Comparison of ENCODE assay signal across 8 cellular contexts in the genomic region with DNA sequence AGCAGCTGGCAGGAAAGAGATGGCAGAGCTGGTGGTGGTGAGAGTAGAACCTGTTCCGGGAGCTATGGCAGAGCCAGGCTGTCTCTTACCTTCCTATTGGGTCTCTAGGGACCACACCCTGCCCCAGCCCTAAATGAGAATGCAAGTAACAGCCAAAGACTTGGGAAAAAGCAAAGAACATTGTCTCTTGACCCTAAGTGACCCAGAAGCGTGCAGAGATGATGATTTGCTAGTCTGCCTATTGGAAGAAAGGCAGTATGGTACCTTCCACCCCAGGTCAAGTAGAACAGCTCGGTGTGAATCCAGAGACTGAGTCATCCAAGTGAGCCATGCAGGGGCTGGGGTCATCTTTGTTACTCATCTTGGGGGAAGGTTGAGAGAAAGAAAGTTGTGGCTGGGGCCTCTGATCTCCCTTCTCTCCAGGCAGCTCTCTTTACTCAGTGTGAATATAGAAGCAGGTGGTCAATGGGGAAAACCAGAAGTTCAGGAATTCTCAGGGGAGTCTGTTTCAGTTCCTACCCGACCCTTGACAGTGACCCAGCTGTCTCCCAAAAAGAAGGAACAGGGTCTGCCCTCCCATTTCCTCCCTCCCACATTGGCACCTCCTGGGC. TPM values are rescaled to one million over a fixed set of nuclear protein-coding genes. Genes with fewer than 3 reads are reported as not detected.
DNase-seq lines count a peak whose midpoint lies in the region; ATAC-seq, FAIRE-seq and TF ChIP-seq lines count a peak whose summit lies in the region.

No MANE protein-coding gene starts in this region.

- H2AFZ ChIP-seq in Karpas-422 (ENCODE audit: low read length) (no peak overlapping the region), GM12878 (ENCODE audit: control insufficient read depth, low read depth, low read length) (no peak overlapping the region)

- H3K36me3 ChIP-seq in Karpas-422 (ENCODE audit: insufficient read depth, low read length) = no peaks in the 10 kb centered on the region
- H3K36me3 ChIP-seq in GM12878 (ENCODE audit: control insufficient read depth in 2 of 2, insufficient read depth in 2 of 2, low read length in 1 of 2) = peaks cover 0 to 2% of the 10 kb centered on the region in 2 experiments; a peak in 1 of 4 replicates
- H3K36me3 ChIP-seq in mesendoderm (ENCODE audit: control insufficient read depth, insufficient read depth, low read length) = no peaks in the 10 kb centered on the region
- H3K36me3 ChIP-seq in vagina = no peaks in the 10 kb centered on the region

- no peaks in the 10 kb centered on the region for H3K9me2 ChIP-seq in Karpas-422 (replicated peaks; ENCODE audit: insufficient read depth, low read length)

- peak overlapping the region; percentile 9 for H2AK5ac ChIP-seq in mesendoderm (ENCODE audit: low read length)

- peak overlapping the region; percentile 96 for H3K4me3 Mint-ChIP-seq in CD4-positive, alpha-beta T cell

- peak overlapping the region; percentile 38 for H3K23ac ChIP-seq in mesendoderm (ENCODE audit: low read length)

- no peak overlapping the region for H2BK120ac ChIP-seq in mesendoderm (ENCODE audit: low read depth, low read length)

- no peak for ATAC-seq in CD4-positive, alpha-beta T cell (ENCODE audit: poor library complexity)
- peak; percentile 47 for ATAC-seq in GM12878
- no peak for ATAC-seq in HG02973 (IDR thresholded peaks at IDR 0.05; ENCODE audit: unreplicated experiment)
- ATAC-seq in HG03460 (IDR thresholded peaks at IDR 0.05; ENCODE audit: unreplicated experiment) = no peak

- RAD21 ChIA-PET in GM12878 (lab: Charles Lee; ENCODE audit: unreplicated experiment) = interaction anchor here (1.1 to 11.0 kb wide), 6 partner anchors 12 to 256 kb away, joined by 3 to 113 read pairs (median 6); a partner anchor contains a TSS

- H3K4ac ChIP-seq in mesendoderm (ENCODE audit: low read depth, low read length) = peak overlapping the region; percentile 29

- H3K4me3 ChIP-seq in Karpas-422 (ENCODE audit: low read length) (peak overlapping the region; percentile 74), GM12878 (peak overlapping the region; percentile 81), mesendoderm (ENCODE audit: low read length) (no peak overlapping the region), vagina (peak overlapping the region; percentile 76 to 91)

- H3K4me2 ChIP-seq in Karpas-422 (ENCODE audit: low read depth, low read length, poor library complexity, severe bottlenecking) (peak overlapping the region; percentile 95), GM12878 (ENCODE audit: control insufficient read depth, insufficient read depth) (peak overlapping the region; percentile 100), mesendoderm (ENCODE audit: low read length) (peak overlapping the region; percentile 25)

- no peaks in the 10 kb centered on the region for H3K9me3 ChIP-seq in CD4-positive, alpha-beta T cell (ENCODE audit: control insufficient read depth, low read length)
- H3K9me3 ChIP-seq in Karpas-422 (ENCODE audit: low read length) (no peaks in the 10 kb centered on the region), GM12878 (replicated peaks; ENCODE audit: control insufficient read depth, insufficient read depth, low read length) (no peaks in the 10 kb centered on the region), vagina (no peaks in the 10 kb centered on the region)

- TF ChIP-seq POLR2A in GM12878 (IDR thresholded peaks at IDR 0.05; ENCODE audit: low read depth, low read length) (peak; percentile 53; the same call in 1 of the 2 replicates), vagina (IDR thresholded peaks at IDR 0.05) (no peak)

- 14% methylated on average over 4 of the region's 4 CpGs for WGBS in GM12878 (ENCODE audit: insufficient coverage, insufficient replicate concordance, low lambda C conversion rate, missing lambda C conversion rate)
- no CpG with 5 or more reads among the region's 4 CpGs for WGBS in mesendoderm (ENCODE audit: extremely low coverage, insufficient coverage, low lambda C conversion rate)

- no peak overlapping the region for H4K8ac ChIP-seq in mesendoderm (ENCODE audit: low read depth, low read length)

- no peaks in the 10 kb centered on the region for H3K79me1 ChIP-seq in mesendoderm (ENCODE audit: low read length)

- H3K79me2 ChIP-seq in Karpas-422 (ENCODE audit: low read length) (peaks cover 25% of the 10 kb centered on the region), GM12878 (ENCODE audit: control insufficient read depth, insufficient read depth, low read length) (peaks cover 13% of the 10 kb centered on the region), mesendoderm (ENCODE audit: control insufficient read depth, insufficient read depth, low read length) (no peaks in the 10 kb centered on the region)

- peak overlapping the region; percentile 92 for H3K27ac Mint-ChIP-seq in CD4-positive, alpha-beta T cell

- no peak for TF ChIP-seq RAD21 in GM12878 (IDR thresholded peaks at IDR 0.05; ENCODE audit: insufficient read depth, low read depth, low read length)

- peaks cover 4% of the 10 kb centered on the region for H3K27me3 Mint-ChIP-seq in CD4-positive, alpha-beta T cell

- no peak for DNase-seq in CD4-positive, alpha-beta T cell
- DNase-seq in Karpas-422 (no peak), GM12878 (ENCODE audit: low read depth, low spot score) (no peak), mesendoderm (peak; percentile 74), vagina (ENCODE audit: extremely low spot score in 2 of 2) (no peak), NCI-H1105 treated with DMSO at 0.1 percent for 48 hours (lab: John Stamatoyannopoulos, UW) (no peak)

- H2BK15ac ChIP-seq in mesendoderm (replicated peaks; ENCODE audit: low read depth) = no peak overlapping the region

- no peaks in the 10 kb centered on the region for H3K9me3 Mint-ChIP-seq in CD4-positive, alpha-beta T cell

- peak overlapping the region; percentile 76 for H3K18ac ChIP-seq in mesendoderm (ENCODE audit: low read length)

- BruUV-seq in GM12878 (replicated peaks; lab: Mats Ljungman, UMichigan) = TSS peak; percentile 79

- no peak; a peak in 1 of 4 replicates for TF ChIP-seq EP300 in GM12878 (IDR thresholded peaks at IDR 0.05; ENCODE audit: borderline replicate concordance in 1 of 2, control insufficient read depth in 1 of 2, low read depth in 2 of 2, low read length in 2 of 2)

- H3K56ac ChIP-seq in mesendoderm (ENCODE audit: low read length) = peak overlapping the region; percentile 93

- POLR2A ChIA-PET in CD4-positive, alpha-beta T cell (lab: Charles Lee) = interaction anchor here (1.3 to 2.7 kb wide), 4 partner anchors 12 to 112 kb away, joined by 3 to 30 read pairs (median 12); a partner anchor contains a TSS
- POLR2A ChIA-PET in GM12878 (lab: Charles Lee) = interaction anchor here (0.7 to 3.5 kb wide), 9 partner anchors 11 to 504 kb away, joined by 3 to 39 read pairs (median 4); a partner anchor contains a TSS

- H4K5ac ChIP-seq in mesendoderm (ENCODE audit: low read length) = no peak overlapping the region

- in situ Hi-C loops in GM12878 (cut with MboI) = no loop called here

- H3K4me1 ChIP-seq in Karpas-422 (ENCODE audit: low read length) (peaks cover 34% of the 10 kb centered on the region), GM12878 (ENCODE audit: control insufficient read depth, insufficient read depth, low read length) (peaks cover 20% of the 10 kb centered on the region), mesendoderm (ENCODE audit: control insufficient read depth, low read depth, low read length) (peaks cover 17% of the 10 kb centered on the region), vagina (peaks cover 60% of the 10 kb centered on the region)

- CTCF ChIA-PET in CD4-positive, alpha-beta T cell (lab: Charles Lee) = interaction anchor here (1.3 kb wide), 1 partner anchor 21 kb away, joined by 7 read pairs; no protein-coding TSS in a partner anchor
- CTCF ChIA-PET in GM12878 (lab: Yijun Ruan, JAX) = interaction anchor here (0.6 to 11.4 kb wide), 13 partner anchors 8 to 387 kb away, joined by 3 to 205 read pairs (median 8); a partner anchor contains a TSS

- no peak for TF ChIP-seq CTCF in CD4-positive, alpha-beta T cell (IDR thresholded peaks at IDR 0.05)
- no peak for TF ChIP-seq CTCF in GM12878 (IDR thresholded peaks at IDR 0.05 in 2 of 3, conservative IDR thresholded peaks at IDR 0.05 in 1 of 3; ENCODE audit: control insufficient read depth in 2 of 3, extremely low read depth in 1 of 3, insufficient read depth in 1 of 3, low read depth in 3 of 3, low read length in 3 of 3)
- TF ChIP-seq CTCF in vagina (IDR thresholded peaks at IDR 0.05) = no peak

- H2BK5ac ChIP-seq in mesendoderm (ENCODE audit: low read length) = peak overlapping the region; percentile 33

- peaks cover 34% of the 10 kb centered on the region for H3K4me1 Mint-ChIP-seq in CD4-positive, alpha-beta T cell (ENCODE audit: low read depth)

- H3K36me3 Mint-ChIP-seq in CD4-positive, alpha-beta T cell (ENCODE audit: low read depth) = peaks cover 21% of the 10 kb centered on the region

- intact Hi-C loops in CD4-positive, alpha-beta T cell (cut with DNase I, micrococcal nuclease) = no loop called here
- intact Hi-C loops in GM12878 (cut with micrococcal nuclease; ENCODE audit: unreplicated experiment) = loop anchor here (2.0 kb wide), 1 partner anchor 19 kb away; no protein-coding TSS in a partner anchor
- intact Hi-C loops in vagina (cut with DNase I) = no loop called here

- H3K27ac ChIP-seq in CD4-positive, alpha-beta T cell (ENCODE audit: low read depth, low read length) = no peak overlapping the region
- H3K27ac ChIP-seq in Karpas-422 (ENCODE audit: low read length) = 0 out of 2 replicates have a peak overlapping the region, but pooled peaks have one; percentile 76
- H3K27ac ChIP-seq in GM12878 (ENCODE audit: control insufficient read depth, insufficient read depth) = peak overlapping the region; percentile 95
- peak overlapping the region; percentile 29 for H3K27ac ChIP-seq in mesendoderm (ENCODE audit: low read depth, low read length)
- H3K27ac ChIP-seq in vagina = peak overlapping the region; percentile 94

- H3K9ac ChIP-seq in Karpas-422 (ENCODE audit: low read length) (peak overlapping the region; percentile 84), GM12878 (ENCODE audit: control insufficient read depth, insufficient read depth, low read length) (peak overlapping the region; percentile 92), mesendoderm (ENCODE audit: low read length) (peak overlapping the region; percentile 91)

- H4K20me1 ChIP-seq in Karpas-422 (ENCODE audit: insufficient read depth, low read depth, low read length) (no peaks in the 10 kb centered on the region), GM12878 (ENCODE audit: control insufficient read depth, insufficient read depth) (no peaks in the 10 kb centered on the region)

- H3K27me3 ChIP-seq in CD4-positive, alpha-beta T cell (ENCODE audit: control insufficient read depth, insufficient read depth, low read length) = no peaks in the 10 kb centered on the region
- H3K27me3 ChIP-seq in Karpas-422 (ENCODE audit: low read length) (no peaks in the 10 kb centered on the region), GM12878 (replicated peaks in 1 of 2; ENCODE audit: control insufficient read depth in 2 of 2, insufficient read depth in 2 of 2, low read length in 1 of 2) (no peaks in the 10 kb centered on the region), mesendoderm (ENCODE audit: insufficient read depth, low read length, poor library complexity) (no peaks in the 10 kb centered on the region), vagina (no peaks in the 10 kb centered on the region)

- SMC1A ChIA-PET in GM12878 (lab: Charles Lee; ENCODE audit: uncharacterized antibody, unreplicated experiment) = interaction anchor here (0.8 to 4.0 kb wide), 8 partner anchors 12 to 216 kb away, joined by 3 to 29 read pairs (median 4); a partner anchor contains a TSS

- peak; percentile 68 for FAIRE-seq in GM12878 (lab: Jason Lieb, UNC)

RNA-seq across cellular contexts. Expression of a gene that starts 1.7 kb away (rescaled TPM):
- 10 to 100 TPM; 34.8 to 36.9 TPM for total RNA-seq in CD4-positive, alpha-beta T cell
- total RNA-seq in Karpas-422 (2014; rRNA removed; shearing (Covaris generic); ENCODE audit: low replicate concordance) = 83.4 and 191 TPM in 2 replicates
- total RNA-seq in GM12878 (2013; cell fraction: nucleolus; rRNA removed) = 25.1 and 33.4 TPM in 2 replicates
- total RNA-seq in GM12878 (2014; rRNA removed) (134 and 144 TPM in 2 replicates), GM12878 (2014; rRNA removed; fragmentation: Illumina TruSeq; extraction: Trizol) (126 and 128 TPM in 2 replicates), GM12878 (2021) (131 and 141 TPM in 2 replicates), vagina (173 TPM)
- 91.5 TPM for polyA plus RNA-seq in GM12878 (2011; ENCODE audit: low read depth)
- polyA plus RNA-seq in GM12878 (2011; rRNA removed) (102 and 156 TPM in 2 replicates), GM12878 (2014; fragmentation: Illumina TruSeq; extraction: Trizol) (86.6 and 141 TPM in 2 replicates), GM12878 (2014; fragmentation: Nextera tagmentation; extraction: Ambion mirVana) (100 to 1,000 TPM; 264 to 285 TPM), GM12878 (2014; rRNA removed) (176 and 185 TPM in 2 replicates), GM12878 (2016; fragmentation: Nextera tagmentation; extraction: Ambion mirVana) (100 to 1,000 TPM; 218 to 228 TPM)
- polyA plus RNA-seq in GM12878 (2011; cell fraction: cytosol; rRNA removed) = 248 and 288 TPM in 2 replicates
- polyA plus RNA-seq in GM12878 (2011; cell fraction: nucleus; rRNA removed) = 100 and 116 TPM in 2 replicates
- polyA plus RNA-seq in GM12878 (2012) = 142 and 151 TPM in 2 replicates
- 65.8 and 84.2 TPM in 2 replicates for polyA minus RNA-seq in GM12878 (2011; rRNA and poly(A)+ RNA removed)
- polyA minus RNA-seq in GM12878 (2011; cell fraction: cytosol; rRNA and poly(A)+ RNA removed) = 16.3 and 21.6 TPM in 2 replicates
- polyA minus RNA-seq in GM12878 (2011; cell fraction: nucleus; rRNA and poly(A)+ RNA removed) = 15.2 and 19.2 TPM in 2 replicates
- 63.3 TPM for polyA plus RNA-seq in mesendoderm (2013, experiment 1 of 2)
- 65.5 TPM for polyA plus RNA-seq in mesendoderm (2013, experiment 2 of 2)

RNA-seq across cellular contexts. Expression of a gene that starts 2.7 kb away (rescaled TPM):
- 1 to 10 TPM; 8.8 TPM for total RNA-seq in CD4-positive, alpha-beta T cell
- total RNA-seq in Karpas-422 (2014; rRNA removed; shearing (Covaris generic); ENCODE audit: low replicate concordance) = 12.4 and 12.8 TPM in 2 replicates
- total RNA-seq in GM12878 (2013; cell fraction: nucleolus; rRNA removed) = 24.9 and 25.4 TPM in 2 replicates
- total RNA-seq in GM12878 (2014; rRNA removed) = 6.4 and 8.2 TPM in 2 replicates
- total RNA-seq in GM12878 (2014; rRNA removed; fragmentation: Illumina TruSeq; extraction: Trizol) = 5.7 and 6.7 TPM in 2 replicates
- total RNA-seq in GM12878 (2021) = 5.8 and 8.4 TPM in 2 replicates
- polyA plus RNA-seq in GM12878 (2011; ENCODE audit: low read depth) = 2.2 TPM
- polyA plus RNA-seq in GM12878 (2011; rRNA removed) = 7.0 and 7.8 TPM in 2 replicates
- polyA plus RNA-seq in GM12878 (2011; cell fraction: cytosol; rRNA removed) = 7.5 and 10.6 TPM in 2 replicates
- 22.2 and 32.5 TPM in 2 replicates for polyA plus RNA-seq in GM12878 (2011; cell fraction: nucleus; rRNA removed)
- 4.6 and 5.0 TPM in 2 replicates for polyA plus RNA-seq in GM12878 (2012)
- polyA plus RNA-seq in GM12878 (2014; fragmentation: Illumina TruSeq; extraction: Trizol) = 5.5 and 7.6 TPM in 2 replicates
- polyA plus RNA-seq in GM12878 (2014; fragmentation: Nextera tagmentation; extraction: Ambion mirVana) = 1 to 10 TPM; 2.6 to 3.1 TPM
- 11.6 and 11.9 TPM in 2 replicates for polyA plus RNA-seq in GM12878 (2014; rRNA removed)
- 1 to 10 TPM; 5.8 to 7.1 TPM for polyA plus RNA-seq in GM12878 (2016; fragmentation: Nextera tagmentation; extraction: Ambion mirVana)
- 6.7 and 7.7 TPM in 2 replicates for polyA minus RNA-seq in GM12878 (2011; rRNA and poly(A)+ RNA removed)
- polyA minus RNA-seq in GM12878 (2011; cell fraction: cytosol; rRNA and poly(A)+ RNA removed) = 2.1 TPM in 1 of 2 replicates, not detected in the other
- 6.3 and 15.9 TPM in 2 replicates for polyA minus RNA-seq in GM12878 (2011; cell fraction: nucleus; rRNA and poly(A)+ RNA removed)
- polyA plus RNA-seq in mesendoderm (2013, experiment 1 of 2) = 2.5 TPM
- polyA plus RNA-seq in mesendoderm (2013, experiment 2 of 2) = 2.0 TPM
- total RNA-seq in vagina = 10.6 TPM

RNA-seq across cellular contexts. Expression of a gene that starts 9.8 kb away (rescaled TPM):
- total RNA-seq in CD4-positive, alpha-beta T cell = 1 to 10 TPM; 1.2 to 1.6 TPM
- total RNA-seq in Karpas-422 (2014; rRNA removed; shearing (Covaris generic); ENCODE audit: low replicate concordance) = 0.78 and 2.6 TPM in 2 replicates
- total RNA-seq in GM12878 (2013; cell fraction: nucleolus; rRNA removed) = 18.5 and 21.9 TPM in 2 replicates
- total RNA-seq in GM12878 (2014; rRNA removed) = 2.5 and 2.6 TPM in 2 replicates
- 0.69 and 1.0 TPM in 2 replicates for total RNA-seq in GM12878 (2014; rRNA removed; fragmentation: Illumina TruSeq; extraction: Trizol)
- total RNA-seq in GM12878 (2021) = 2.8 and 3.8 TPM in 2 replicates
- 1.5 TPM for polyA plus RNA-seq in GM12878 (2011; ENCODE audit: low read depth)
- polyA plus RNA-seq in GM12878 (2011; rRNA removed) = 3.4 and 5.1 TPM in 2 replicates
- 2.2 and 3.6 TPM in 2 replicates for polyA plus RNA-seq in GM12878 (2011; cell fraction: cytosol; rRNA removed)
- polyA plus RNA-seq in GM12878 (2011; cell fraction: nucleus; rRNA removed) = 83.9 and 96.1 TPM in 2 replicates
- 4.8 and 5.6 TPM in 2 replicates for polyA plus RNA-seq in GM12878 (2012)
- 1.4 TPM in 1 of 2 replicates, not detected in the other for polyA plus RNA-seq in GM12878 (2014; fragmentation: Illumina TruSeq; extraction: Trizol)
- polyA plus RNA-seq in GM12878 (2014; fragmentation: Nextera tagmentation; extraction: Ambion mirVana) = under 1 TPM; 0.18 to 0.39 TPM
- polyA plus RNA-seq in GM12878 (2014; rRNA removed) = 2.6 and 4.4 TPM in 2 replicates
- polyA plus RNA-seq in GM12878 (2016; fragmentation: Nextera tagmentation; extraction: Ambion mirVana) = 1 to 10 TPM; 1.4 to 1.6 TPM
- polyA minus RNA-seq in GM12878 (2011; rRNA and poly(A)+ RNA removed) = 2.9 and 4.3 TPM in 2 replicates
- 0.80 and 1.4 TPM in 2 replicates for polyA minus RNA-seq in GM12878 (2011; cell fraction: cytosol; rRNA and poly(A)+ RNA removed)
- 9.2 and 9.6 TPM in 2 replicates for polyA minus RNA-seq in GM12878 (2011; cell fraction: nucleus; rRNA and poly(A)+ RNA removed)
- 20.8 TPM for polyA plus RNA-seq in mesendoderm (2013, experiment 1 of 2)
- 20.1 TPM for polyA plus RNA-seq in mesendoderm (2013, experiment 2 of 2)
- total RNA-seq in vagina = 23.6 TPM

RNA-seq across cellular contexts. Expression of a gene that starts 11.3 kb away (rescaled TPM):
- 10 to 100 TPM; 34.0 to 36.4 TPM for total RNA-seq in CD4-positive, alpha-beta T cell
- 150 and 266 TPM in 2 replicates for total RNA-seq in Karpas-422 (2014; rRNA removed; shearing (Covaris generic); ENCODE audit: low replicate concordance)
- 44.4 and 46.9 TPM in 2 replicates for total RNA-seq in GM12878 (2013; cell fraction: nucleolus; rRNA removed)
- total RNA-seq in GM12878 (2014; rRNA removed) (147 and 163 TPM in 2 replicates), GM12878 (2014; rRNA removed; fragmentation: Illumina TruSeq; extraction: Trizol) (165 and 171 TPM in 2 replicates), GM12878 (2021) (171 and 173 TPM in 2 replicates), vagina (568 TPM)
- 176 TPM for polyA plus RNA-seq in GM12878 (2011; ENCODE audit: low read depth)
- polyA plus RNA-seq in GM12878 (2011; rRNA removed) (157 and 182 TPM in 2 replicates), GM12878 (2014; fragmentation: Illumina TruSeq; extraction: Trizol) (142 and 156 TPM in 2 replicates), GM12878 (2014; fragmentation: Nextera tagmentation; extraction: Ambion mirVana) (100 to 1,000 TPM; 194 to 220 TPM), GM12878 (2014; rRNA removed) (166 and 193 TPM in 2 replicates), GM12878 (2016; fragmentation: Nextera tagmentation; extraction: Ambion mirVana) (100 to 1,000 TPM; 200 to 209 TPM)
- polyA plus RNA-seq in GM12878 (2011; cell fraction: cytosol; rRNA removed) = 168 and 246 TPM in 2 replicates
- 88.0 and 94.4 TPM in 2 replicates for polyA plus RNA-seq in GM12878 (2011; cell fraction: nucleus; rRNA removed)
- polyA plus RNA-seq in GM12878 (2012) = 150 and 169 TPM in 2 replicates
- 98.9 and 117 TPM in 2 replicates for polyA minus RNA-seq in GM12878 (2011; rRNA and poly(A)+ RNA removed)
- polyA minus RNA-seq in GM12878 (2011; cell fraction: cytosol; rRNA and poly(A)+ RNA removed) = 27.9 and 34.6 TPM in 2 replicates
- polyA minus RNA-seq in GM12878 (2011; cell fraction: nucleus; rRNA and poly(A)+ RNA removed) = 12.7 and 25.9 TPM in 2 replicates
- polyA plus RNA-seq in mesendoderm (2013, experiment 1 of 2) = 760 TPM
- polyA plus RNA-seq in mesendoderm (2013, experiment 2 of 2) = 752 TPM

RNA-seq across cellular contexts. Expression of a gene that starts 25.4 kb away (rescaled TPM):
- total RNA-seq in CD4-positive, alpha-beta T cell = 1 to 10 TPM; 4.4 to 6.6 TPM
- total RNA-seq in Karpas-422 (2014; rRNA removed; shearing (Covaris generic); ENCODE audit: low replicate concordance) = 2.9 and 7.8 TPM in 2 replicates
- total RNA-seq in GM12878 (2013; cell fraction: nucleolus; rRNA removed) = 7.2 and 7.6 TPM in 2 replicates
- total RNA-seq in GM12878 (2014; rRNA removed) = 3.1 and 5.2 TPM in 2 replicates
- 3.4 and 3.9 TPM in 2 replicates for total RNA-seq in GM12878 (2014; rRNA removed; fragmentation: Illumina TruSeq; extraction: Trizol)
- 15.2 and 15.4 TPM in 2 replicates for total RNA-seq in GM12878 (2021)
- polyA plus RNA-seq in GM12878 (2011; ENCODE audit: low read depth) = 3.0 TPM
- 3.7 and 5.8 TPM in 2 replicates for polyA plus RNA-seq in GM12878 (2011; rRNA removed)
- 6.5 and 8.8 TPM in 2 replicates for polyA plus RNA-seq in GM12878 (2011; cell fraction: cytosol; rRNA removed)
- 8.5 and 9.2 TPM in 2 replicates for polyA plus RNA-seq in GM12878 (2011; cell fraction: nucleus; rRNA removed)
- polyA plus RNA-seq in GM12878 (2012) = 7.4 TPM in 2 replicates
- polyA plus RNA-seq in GM12878 (2014; fragmentation: Illumina TruSeq; extraction: Trizol) = 5.7 and 6.7 TPM in 2 replicates
- polyA plus RNA-seq in GM12878 (2014; fragmentation: Nextera tagmentation; extraction: Ambion mirVana) = 1 to 10 TPM; 1.5 to 1.6 TPM
- 9.9 and 13.0 TPM in 2 replicates for polyA plus RNA-seq in GM12878 (2014; rRNA removed)
- under 1 TPM; 0.83 to 0.87 TPM for polyA plus RNA-seq in GM12878 (2016; fragmentation: Nextera tagmentation; extraction: Ambion mirVana)
- polyA minus RNA-seq in GM12878 (2011; rRNA and poly(A)+ RNA removed) = 4.9 and 8.8 TPM in 2 replicates
- polyA minus RNA-seq in GM12878 (2011; cell fraction: cytosol; rRNA and poly(A)+ RNA removed) = 3.1 and 5.5 TPM in 2 replicates
- polyA minus RNA-seq in GM12878 (2011; cell fraction: nucleus; rRNA and poly(A)+ RNA removed) = 2.9 and 4.8 TPM in 2 replicates
- polyA plus RNA-seq in mesendoderm (2013, experiment 1 of 2) = 6.5 TPM
- 7.0 TPM for polyA plus RNA-seq in mesendoderm (2013, experiment 2 of 2)
- total RNA-seq in vagina = 7.6 TPM

Comparison
In these comparisons a context has a peak if more than half of its experiments do, and no peak if none do; other contexts are left out.
1. H3K4me2 ChIP-seq: peak in every context shown above with its lines; median percentile 100 in GM12878; 95 in Karpas-422; 25 in mesendoderm.